9 cellular contexts compared by ENCODE assay signal in genomic region chr7:27689045-27689877, GRCh38. TPM values are rescaled to one million over a fixed set of nuclear protein-coding genes. Genes with fewer than 3 reads are reported as not detected.
DNase-seq lines count a peak whose midpoint lies in the region; ATAC-seq and TF ChIP-seq lines count a peak whose summit lies in the region.
"Had no signal": no experiment of that assay in that cellular context is flagged by ENCODE, and none has a peak within 500 bp of the region (broad histone marks: within the 10 kb centered on the region; RNA-seq: fewer than 3 reads in every experiment).

No MANE protein-coding gene starts in this region.

- H3K36me3 ChIP-seq in H7 (replicated peaks; ENCODE audit: control insufficient read depth, insufficient read depth, low read length), result no peaks in the 10 kb centered on the region
- H3K36me3 ChIP-seq: SJSA1 had no signal

- H3K4me3 ChIP-seq in H7 (ENCODE audit: insufficient read depth, low read depth, low read length) (no peak overlapping the region), fibroblast of the aortic adventitia (ENCODE audit: low read depth, low read length) (no peak overlapping the region)
- H3K4me3 ChIP-seq: SJSA1 had no signal

- peak; percentile 52 for TF ChIP-seq CTCF in fibroblast of the aortic adventitia (IDR thresholded peaks at IDR 0.05; ENCODE audit: insufficient read depth, low read length)

- peak overlapping the region in 1 of 2 donors; percentile 63 for H3K27ac Mint-ChIP-seq in stimulated activated naive CD8-positive, alpha-beta T cell treated with anti-CD3 and anti-CD28 coated beads, Interleukin-15, amount 100 ng/mL, for 72 hours

- H3K4me3 Mint-ChIP-seq in stimulated activated naive CD8-positive, alpha-beta T cell treated with anti-CD3 and anti-CD28 coated beads, Interleukin-15, amount 100 ng/mL, for 72 hours, result no peak overlapping the region

- peak; percentile 88 for ATAC-seq in stimulated activated naive CD8-positive, alpha-beta T cell treated with anti-CD3 and anti-CD28 coated beads, Interleukin-15, amount 100 ng/mL, for 72 hours
- ATAC-seq in HG02623 (IDR thresholded peaks at IDR 0.05; ENCODE audit: unreplicated experiment), result no peak
- no peak for ATAC-seq in GM18498 (IDR thresholded peaks at IDR 0.05; ENCODE audit: unreplicated experiment)

- H3K9me3 Mint-ChIP-seq in stimulated activated naive CD8-positive, alpha-beta T cell treated with anti-CD3 and anti-CD28 coated beads, Interleukin-15, amount 100 ng/mL, for 72 hours, result no peaks in the 10 kb centered on the region

- H3K27me3 ChIP-seq in H7 (ENCODE audit: control insufficient read depth, insufficient read depth, low read length), result no peaks in the 10 kb centered on the region
- H3K27me3 ChIP-seq: SJSA1 had no signal

- H3K27me3 Mint-ChIP-seq in stimulated activated naive CD8-positive, alpha-beta T cell treated with anti-CD3 and anti-CD28 coated beads, Interleukin-15, amount 100 ng/mL, for 72 hours, result peaks cover 16% of the 10 kb centered on the region

- DNase-seq in D341Med (ENCODE audit: low spot score) (peak; percentile 76), H7 (peak; percentile 81), RPMI7951 (ENCODE audit: low read depth) (peak; percentile 43), fibroblast of the aortic adventitia (ENCODE audit: low read depth) (peak; percentile 72), activated gamma-delta T cell treated with Interleukin-2 at 50 U/mL for 16 hours (no peak)
- DNase-seq in stimulated activated naive CD8-positive, alpha-beta T cell treated with anti-CD3 and anti-CD28 coated beads, Interleukin-15, amount 100 ng/mL, for 72 hours, result peak in 1 of 2 donors; percentile 15

- H3K4me1 Mint-ChIP-seq in stimulated activated naive CD8-positive, alpha-beta T cell treated with anti-CD3 and anti-CD28 coated beads, Interleukin-15, amount 100 ng/mL, for 72 hours, result no peaks in the 10 kb centered on the region

RNA-seq across cellular contexts. Expression of gene HIBADH, which starts 26.6 kb away (rescaled TPM):
- 42.0 and 53.7 TPM in 2 replicates for total RNA-seq in H7 (2014; rRNA removed; shearing (Covaris generic))
- 80.4 and 86.2 TPM in 2 replicates for total RNA-seq in RPMI7951 (2014; rRNA removed; shearing (Covaris generic))
- 58.1 and 126 TPM in 2 replicates for total RNA-seq in fibroblast of the aortic adventitia (ENCODE audit: low replicate concordance)

RNA-seq across cellular contexts. Expression of gene TAX1BP1, which starts 50.7 kb away (rescaled TPM):
- 51.6 and 62.2 TPM in 2 replicates for total RNA-seq in H7 (2014; rRNA removed; shearing (Covaris generic))
- 83.7 and 89.4 TPM in 2 replicates for total RNA-seq in RPMI7951 (2014; rRNA removed; shearing (Covaris generic))
- total RNA-seq in fibroblast of the aortic adventitia (ENCODE audit: low replicate concordance), result 94.9 and 102 TPM in 2 replicates
